ENCODE assay signal across 23 cellular contexts in genomic region chr3:44424758-44425157, GRCh38.
"Had no signal": no experiment of that assay in that cellular context is flagged by ENCODE, and none has a peak within 500 bp of the region (broad histone marks: within the 10 kb centered on the region; RNA-seq: fewer than 3 reads in every experiment).

No MANE protein-coding gene starts in this region.

- H3K27ac Mint-ChIP-seq: activated naive CD4-positive, alpha-beta T cell treated with anti-CD3 and anti-CD28 coated beads for 36 hours; activated naive CD8-positive, alpha-beta T cell treated with anti-CD3 and anti-CD28 coated beads, Interleukin-2, amount 10 ng/mL, durations not matched to agents 7 days and 5 days; activated T-cell treated with anti-CD3 and anti-CD28 coated beads, Interleukin-2, amount 50 U/mL, for 72 hours; naive thymus-derived CD4-positive, alpha-beta T cell had no signal

- H3K4me1 ChIP-seq: breast epithelium, colonic mucosa, esophagus muscularis mucosa, left lung, prostate gland, spleen had no signal

- H3K4me3 ChIP-seq: breast epithelium, colonic mucosa, esophagus muscularis mucosa, hepatocyte, left lung, lung, prostate gland, spleen had no signal

- H3K27me3 ChIP-seq: breast epithelium, colonic mucosa, hepatocyte, left lung, spleen had no signal

- H3K4me1 Mint-ChIP-seq: activated naive CD8-positive, alpha-beta T cell treated with anti-CD3 and anti-CD28 coated beads, Interleukin-2, amount 10 ng/mL, durations not matched to agents 7 days and 5 days; central memory CD8-positive, alpha-beta T cell had no signal

- H3K36me3 ChIP-seq: breast epithelium, colonic mucosa, esophagus muscularis mucosa, prostate gland had no signal

- H3K4me2 ChIP-seq: hepatocyte had no signal

- H3K4me3 Mint-ChIP-seq: activated naive CD4-positive, alpha-beta T cell treated with anti-CD3 and anti-CD28 coated beads for 36 hours; activated naive CD8-positive, alpha-beta T cell treated with anti-CD3 and anti-CD28 coated beads, Interleukin-2, amount 10 ng/mL, durations not matched to agents 7 days and 5 days; activated T-cell treated with anti-CD3 and anti-CD28 coated beads, Interleukin-2, amount 50 U/mL, for 72 hours; central memory CD8-positive, alpha-beta T cell; naive thymus-derived CD4-positive, alpha-beta T cell; neural crest cell had no signal

- H3K9me3 Mint-ChIP-seq: activated naive CD4-positive, alpha-beta T cell treated with anti-CD3 and anti-CD28 coated beads for 36 hours; activated naive CD8-positive, alpha-beta T cell treated with anti-CD3 and anti-CD28 coated beads, Interleukin-2, amount 10 ng/mL, durations not matched to agents 7 days and 5 days; activated T-cell treated with anti-CD3 and anti-CD28 coated beads, Interleukin-2, amount 50 U/mL, for 72 hours; central memory CD8-positive, alpha-beta T cell; naive thymus-derived CD4-positive, alpha-beta T cell; neural crest cell had no signal

- H3K79me2 ChIP-seq: hepatocyte had no signal

- DNase-seq: activated CD4-positive, alpha-beta T cell treated with anti-CD3 and anti-CD28 coated beads for 4 hours; activated CD4-positive, alpha-beta T cell treated with anti-CD3 and anti-CD28 coated beads, Interleukin-2, amount 50 U/mL, for 48 hours; activated CD4-positive, CD25-positive, alpha-beta regulatory T cell; activated effector memory CD4-positive, alpha-beta T cell treated with Interleukin-2 at 50 U/mL for 16 hours; activated naive CD4-positive, alpha-beta T cell treated with anti-CD3 and anti-CD28 coated beads for 36 hours; activated T-cell treated with anti-CD3 and anti-CD28 coated beads, Interleukin-2, amount 50 U/mL, for 72 hours; amniotic stem cell; colonic mucosa; glutamatergic neuron; kidney glomerular epithelial cell; left lung; naive thymus-derived CD4-positive, alpha-beta T cell; spleen; stimulated activated CD4-positive, alpha-beta T cell treated with anti-CD3 and anti-CD28 coated beads, Interleukin-4, amount 100 ng/mL, for 1 hour; stimulated activated naive CD4-positive, alpha-beta T cell had no signal

- ATAC-seq: left lung; naive thymus-derived CD4-positive, alpha-beta T cell had no signal

- H3K9me3 ChIP-seq: breast epithelium, colonic mucosa, esophagus muscularis mucosa, left lung, prostate gland, spleen had no signal

- H3K36me3 Mint-ChIP-seq: activated naive CD8-positive, alpha-beta T cell treated with anti-CD3 and anti-CD28 coated beads, Interleukin-2, amount 10 ng/mL, durations not matched to agents 7 days and 5 days; naive thymus-derived CD4-positive, alpha-beta T cell had no signal

- H3K27ac ChIP-seq: breast epithelium, colonic mucosa, esophagus muscularis mucosa, hepatocyte, left lung, prostate gland, spleen had no signal

- H2AFZ ChIP-seq: hepatocyte had no signal
